In genomic region chr12:88578274-88578673, GRCh38 we compare ENCODE assay signal across 10 cellular contexts. TPM values are rescaled to one million over a fixed set of nuclear protein-coding genes. Genes with fewer than 3 reads are reported as not detected.
DNase-seq lines count a peak whose midpoint lies in the region; ATAC-seq, FAIRE-seq and TF ChIP-seq lines count a peak whose summit lies in the region.
"Had no signal": no experiment of that assay in that cellular context is flagged by ENCODE, and none has a peak within 500 bp of the region (broad histone marks: within the 10 kb centered on the region; RNA-seq: fewer than 3 reads in every experiment).

No MANE protein-coding gene starts in this region.

- peak overlapping the region; percentile 96 for H3K4me2 ChIP-seq in GM23248 (ENCODE audit: unreplicated experiment)

- intact Hi-C loops in CD4-positive, alpha-beta T cell (cut with DNase I, micrococcal nuclease), result no loop called here

- H3F3A ChIP-seq in GM23248 (ENCODE audit: insufficient read depth), result peaks cover 37% of the 10 kb centered on the region

- H3K4me3 Mint-ChIP-seq in WTC11, result peak overlapping the region; percentile 95
- no peak overlapping the region for H3K4me3 Mint-ChIP-seq in CD4-positive, alpha-beta T cell
- H3K4me3 Mint-ChIP-seq: activated B cell treated with CpG ODN at 0.5 μM for 24 hours had no signal

- DNase-seq in GM23248, result peak; percentile 56
- no peak for DNase-seq in WTC11 (ENCODE audit: low spot score)
- DNase-seq in skeletal muscle cell (ENCODE audit: low read depth), result no peak
- DNase-seq in NCI-H1092 treated with DMSO at 0.1 percent for 48 hours (lab: John Stamatoyannopoulos, UW), result no peak
- no peak for DNase-seq in globus pallidus (ENCODE audit: low spot score)
- DNase-seq in CD4-positive, alpha-beta T cell, result no peak
- DNase-seq in GM19239 (ENCODE audit: insufficient read length, low spot score), result no peak
- DNase-seq: activated B cell treated with CpG ODN at 0.5 μM for 24 hours; effector CD4-positive, alpha-beta T cell had no signal

- H3K27ac ChIP-seq in GM23248, result peak overlapping the region; percentile 60
- no peak overlapping the region for H3K27ac ChIP-seq in iPS-18a (ENCODE audit: low read length)
- H3K27ac ChIP-seq in CD4-positive, alpha-beta T cell (ENCODE audit: low read depth, low read length), result no peak overlapping the region

- H3K9me3 Mint-ChIP-seq in WTC11, result no peaks in the 10 kb centered on the region
- no peaks in the 10 kb centered on the region for H3K9me3 Mint-ChIP-seq in CD4-positive, alpha-beta T cell
- H3K9me3 Mint-ChIP-seq: activated B cell treated with CpG ODN at 0.5 μM for 24 hours had no signal

- no peaks in the 10 kb centered on the region for H3K9me2 ChIP-seq in GM23248 (ENCODE audit: insufficient read depth)

- H3K27me3 ChIP-seq in GM23248 (replicated peaks; ENCODE audit: insufficient read depth) (no peaks in the 10 kb centered on the region), iPS-18a (ENCODE audit: control insufficient read depth, insufficient read depth, low read length) (peaks cover 36% of the 10 kb centered on the region)
- peaks cover 20% of the 10 kb centered on the region for H3K27me3 ChIP-seq in CD4-positive, alpha-beta T cell (ENCODE audit: control insufficient read depth, insufficient read depth, low read length)

- POLR2A ChIA-PET in WTC11 (lab: Charles Lee), result interaction anchor here (0.6 to 0.8 kb wide), 2 partner anchors 10 to 436 kb away, joined by 3 read pairs; partner anchors contain the start of genes CEP290 and TMTC3
- POLR2A ChIA-PET in CD4-positive, alpha-beta T cell (lab: Charles Lee), result no interaction called here

- H3K4me1 ChIP-seq in GM23248 (ENCODE audit: insufficient read depth) (peaks cover 42% of the 10 kb centered on the region), iPS-18a (ENCODE audit: control insufficient read depth, low read depth, low read length) (peaks cover 38% of the 10 kb centered on the region)

- H3K9me3 ChIP-seq in GM23248 (ENCODE audit: low read depth), result no peaks in the 10 kb centered on the region
- H3K9me3 ChIP-seq in iPS-18a (ENCODE audit: control insufficient read depth, low read depth, low read length), result no peaks in the 10 kb centered on the region
- no peaks in the 10 kb centered on the region for H3K9me3 ChIP-seq in CD4-positive, alpha-beta T cell (ENCODE audit: control insufficient read depth, low read length)

- no peak for ATAC-seq in WTC11
- no peak for ATAC-seq in CD4-positive, alpha-beta T cell (ENCODE audit: poor library complexity)

- H3K9ac ChIP-seq in GM23248 (peak overlapping the region; percentile 83), iPS-18a (ENCODE audit: low read length) (peak overlapping the region; percentile 45)

- TF ChIP-seq CTCF in WTC11 (IDR thresholded peaks at IDR 0.05), result no peak
- no peak for TF ChIP-seq CTCF in CD4-positive, alpha-beta T cell (IDR thresholded peaks at IDR 0.05)

- no peaks in the 10 kb centered on the region for H3K36me3 Mint-ChIP-seq in WTC11
- no peaks in the 10 kb centered on the region for H3K36me3 Mint-ChIP-seq in CD4-positive, alpha-beta T cell (ENCODE audit: low read depth)

- peaks cover 16% of the 10 kb centered on the region for H3K27me3 Mint-ChIP-seq in WTC11 (ENCODE audit: low read depth)
- H3K27me3 Mint-ChIP-seq in CD4-positive, alpha-beta T cell, result peaks cover 52% of the 10 kb centered on the region

- CTCF ChIA-PET in WTC11 (lab: Charles Lee), result interaction anchor here (1.0 to 1.3 kb wide), 5 partner anchors 9 to 436 kb away, joined by 3 to 6 read pairs (median 4); partner anchors contain the start of gene CEP290
- CTCF ChIA-PET in CD4-positive, alpha-beta T cell (lab: Charles Lee), result no interaction called here

- no peak overlapping the region for H2AFZ ChIP-seq in GM23248

- H3K4me1 Mint-ChIP-seq in WTC11, result peaks cover 63% of the 10 kb centered on the region
- peaks cover 4% of the 10 kb centered on the region for H3K4me1 Mint-ChIP-seq in CD4-positive, alpha-beta T cell (ENCODE audit: low read depth)

- H3K36me3 ChIP-seq in GM23248 (ENCODE audit: low read depth) (no peaks in the 10 kb centered on the region), iPS-18a (ENCODE audit: control insufficient read depth, low read depth, low read length) (no peaks in the 10 kb centered on the region)

- FAIRE-seq in GM19239 (lab: Jason Lieb, UNC), result no peak

- peaks cover 70% of the 10 kb centered on the region for H3K79me2 ChIP-seq in GM23248 (ENCODE audit: insufficient read depth)

- WGBS in GM23248 (ENCODE audit: low coverage in 1 of 2, low lambda C conversion rate in 2 of 2, missing lambda C conversion rate in 2 of 2), 2 experiments, result 5 to 9% methylated on average over 5 of the region's 5 CpGs

- peak overlapping the region; percentile 37; the same call in 1 of the 2 replicates for H3K27ac Mint-ChIP-seq in WTC11
- no peak overlapping the region for H3K27ac Mint-ChIP-seq in CD4-positive, alpha-beta T cell
- H3K27ac Mint-ChIP-seq: activated B cell treated with CpG ODN at 0.5 μM for 24 hours had no signal

- H4K20me1 ChIP-seq in GM23248 (ENCODE audit: insufficient read depth), result no peaks in the 10 kb centered on the region

- H3K4me3 ChIP-seq in GM23248 (peak overlapping the region; percentile 95), iPS-18a (ENCODE audit: low read length) (peak overlapping the region; percentile 89), skeletal muscle cell (ENCODE audit: low read depth, low read length) (peak overlapping the region; percentile 97)

- in situ Hi-C loops in GM23248 (cut with MboI), result loop anchor here (10.0 kb wide), 1 partner anchor 423 kb away; no protein-coding TSS in a partner anchor

TF ChIP-seq in WTC11, 78 proteins besides CTCF, POLR2A, EP300 and RAD21 (continues in another document):
- TF ChIP-seq NFE2L1 (CRISPR knock-in tag; IDR thresholded peaks at IDR 0.05) (no peak), CREB1 (CRISPR knock-in tag; IDR thresholded peaks at IDR 0.05) (no peak), ZNF532 (CRISPR knock-in tag; IDR thresholded peaks at IDR 0.05; ENCODE audit: borderline replicate concordance) (no peak), ATF1 (CRISPR knock-in tag; IDR thresholded peaks at IDR 0.05) (no peak), FOXP1 (CRISPR knock-in tag; IDR thresholded peaks at IDR 0.05; ENCODE audit: borderline replicate concordance) (no peak), GRHL2 (CRISPR knock-in tag; IDR thresholded peaks at IDR 0.05; ENCODE audit: insufficient replicate concordance, severe bottlenecking) (no peak), ERG (CRISPR knock-in tag; IDR thresholded peaks at IDR 0.05) (no peak)

RNA-seq across cellular contexts. Expression of gene KITLG, which starts 2.0 kb away (rescaled TPM):
- 98.4 and 146 TPM in 2 replicates for total RNA-seq in GM23248 (2014; rRNA removed; shearing (Covaris generic))
- 33.8 and 34.8 TPM in 2 replicates for polyA plus RNA-seq in GM23248 (2016; fragmentation: Nextera tagmentation; extraction: Ambion mirVana)
- total RNA-seq in WTC11 (2021), result 8.1 to 12.5 TPM (median 8.9 TPM) in 3 replicates
- not detected for total RNA-seq in CD4-positive, alpha-beta T cell
- total RNA-seq: activated B cell treated with CpG ODN at 0.5 μM for 24 hours had no signal
